In the genomic region with DNA sequence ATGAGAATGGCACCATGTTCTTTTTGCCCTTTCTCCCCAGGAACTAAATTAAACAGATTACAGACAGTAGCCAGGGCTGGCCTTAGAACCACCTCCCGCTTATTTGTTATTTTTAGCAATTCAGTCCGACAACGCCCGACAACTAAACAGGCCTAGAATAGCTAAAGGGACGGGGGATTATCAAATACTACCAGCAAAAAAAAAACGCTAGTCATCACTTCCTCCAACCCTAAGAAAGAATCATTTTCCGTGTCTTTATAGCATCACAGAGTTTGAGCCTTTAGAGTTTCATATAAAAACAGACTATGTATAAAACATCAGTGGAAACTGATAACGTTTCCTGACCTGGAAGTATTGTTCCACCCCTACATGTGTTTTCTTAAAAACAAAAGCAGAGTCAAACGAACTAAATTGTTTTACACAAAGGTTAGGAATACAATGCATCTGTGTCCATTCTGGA, we compare ENCODE assay signal across 13 cellular contexts. TPM values are rescaled to one million over a fixed set of nuclear protein-coding genes. Genes with fewer than 3 reads are reported as not detected.
A peak's percentile ranks its signal among the peaks of the same experiment; 100 is the strongest.
DNase-seq lines count a peak whose midpoint lies in the region; ATAC-seq and TF ChIP-seq lines count a peak whose summit lies in the region.
"Had no signal": no experiment of that assay in that cellular context is flagged by ENCODE, and none has a peak within 500 bp of the region (broad histone marks: within the 10 kb centered on the region; RNA-seq: fewer than 3 reads in every experiment).

No MANE protein-coding gene starts in this region.

- TF ChIP-seq CTCF in OCI-LY1 (IDR thresholded peaks at IDR 0.05; ENCODE audit: low read length) (no peak), SK-N-SH (IDR thresholded peaks at IDR 0.05) (no peak), WERI-Rb-1 (IDR thresholded peaks at IDR 0.05; ENCODE audit: low read depth, low read length) (no peak)

- H3K9me3 ChIP-seq in OCI-LY1 (ENCODE audit: low read length) = 0 out of 2 replicates have a peak, but pooled peaks cover 4% of the 10 kb centered on the region
- H3K9me3 ChIP-seq in SK-N-SH = no peaks in the 10 kb centered on the region
- H3K9me3 ChIP-seq in WERI-Rb-1 (ENCODE audit: severe bottlenecking) = no peaks in the 10 kb centered on the region
- H3K9me3 ChIP-seq: pancreas had no signal

- H3K9me2 ChIP-seq in OCI-LY1 (ENCODE audit: low read depth, low read length) = no peaks in the 10 kb centered on the region
- H3K9me2 ChIP-seq in SK-N-SH = no peaks in the 10 kb centered on the region

- peak overlapping the region; percentile 9 for H3K4me3 Mint-ChIP-seq in activated T-cell treated with anti-CD3 and anti-CD28 coated beads, Interleukin-2, amount 50 U/mL, for 4 hours
- H3K4me3 Mint-ChIP-seq: stimulated activated effector memory CD8-positive, alpha-beta T cell treated with anti-CD3 and anti-CD28 coated beads, Interleukin-12 subunit alpha, Interleukin-12 subunit beta, amount 100 ng/mL, for 72 hours had no signal

- WGBS in SK-N-SH (ENCODE audit: low lambda C conversion rate) = 87% methylated on average over 9 of the region's 9 CpGs

- H3F3A ChIP-seq in OCI-LY1 (ENCODE audit: insufficient read depth, low read length) (peaks cover 16% of the 10 kb centered on the region), SK-N-SH (replicated peaks; ENCODE audit: insufficient read depth) (peaks cover 11% of the 10 kb centered on the region)

- CTCF ChIA-PET in SK-N-SH (lab: Yijun Ruan, JAX) = interaction anchor here (0.9 to 2.1 kb wide), 4 partner anchors 10 to 84 kb away, joined by 3 to 7 read pairs (median 4); no protein-coding TSS in a partner anchor

- H3K4me2 ChIP-seq in OCI-LY1 (ENCODE audit: low read length) = peak overlapping the region; percentile 55
- H3K4me2 ChIP-seq in SK-N-SH = no peak overlapping the region

- no peak for ATAC-seq in activated T-cell treated with anti-CD3 and anti-CD28 coated beads, Interleukin-2, amount 50 U/mL, for 4 hours
- peak; percentile 15 for ATAC-seq in stimulated activated naive CD8-positive, alpha-beta T cell treated with anti-CD3 and anti-CD28 coated beads, Interleukin-15, Interleukin-2, amounts not matched to agents 100 U/mL and 50 U/mL, for 24 hours
- ATAC-seq in GM18861 (IDR thresholded peaks at IDR 0.05; ENCODE audit: unreplicated experiment) = no peak
- ATAC-seq: stimulated activated effector memory CD8-positive, alpha-beta T cell treated with anti-CD3 and anti-CD28 coated beads, Interleukin-12 subunit alpha, Interleukin-12 subunit beta, amount 100 ng/mL, for 72 hours had no signal

- H3K27me3 Mint-ChIP-seq in activated T-cell treated with anti-CD3 and anti-CD28 coated beads, Interleukin-2, amount 50 U/mL, for 4 hours (ENCODE audit: low read depth) = no peaks in the 10 kb centered on the region

- 0 out of 2 replicates have a peak, but pooled peaks cover 3% of the 10 kb centered on the region for H3K79me2 ChIP-seq in OCI-LY1 (ENCODE audit: insufficient read depth, low read length)
- peaks cover 30% of the 10 kb centered on the region; the same call in 1 of the 2 replicates for H3K79me2 ChIP-seq in SK-N-SH (ENCODE audit: insufficient read depth)

- peaks cover 4% of the 10 kb centered on the region for H3K36me3 Mint-ChIP-seq in activated T-cell treated with anti-CD3 and anti-CD28 coated beads, Interleukin-2, amount 50 U/mL, for 4 hours (ENCODE audit: insufficient read depth)
- H3K36me3 Mint-ChIP-seq: stimulated activated effector memory CD8-positive, alpha-beta T cell treated with anti-CD3 and anti-CD28 coated beads, Interleukin-12 subunit alpha, Interleukin-12 subunit beta, amount 100 ng/mL, for 72 hours had no signal

- TF ChIP-seq EP300 in SK-N-SH (IDR thresholded peaks at IDR 0.05; ENCODE audit: borderline replicate concordance in 1 of 2, low read depth in 1 of 2, low read length in 1 of 2) = no peak

- H3K27ac ChIP-seq in OCI-LY1 (ENCODE audit: low read depth, low read length, poor library complexity, severe bottlenecking) (peak overlapping the region; percentile 98), SK-N-SH (ENCODE audit: low read depth in 2 of 2, low read length in 1 of 2) (no peak overlapping the region), WERI-Rb-1 (no peak overlapping the region)
- H3K27ac ChIP-seq: pancreas had no signal

- H3K36me3 ChIP-seq in OCI-LY1 (ENCODE audit: insufficient read depth, low read length) (peaks cover 22% of the 10 kb centered on the region), SK-N-SH (replicated peaks in 1 of 2; ENCODE audit: control insufficient read depth in 1 of 2, insufficient read depth in 2 of 2, low read length in 1 of 2) (peaks cover 0 to 3% of the 10 kb centered on the region in 2 experiments), WERI-Rb-1 (no peaks in the 10 kb centered on the region)
- H3K36me3 ChIP-seq: pancreas had no signal

- no peaks in the 10 kb centered on the region for H3K9me3 Mint-ChIP-seq in activated T-cell treated with anti-CD3 and anti-CD28 coated beads, Interleukin-2, amount 50 U/mL, for 4 hours
- H3K9me3 Mint-ChIP-seq: stimulated activated effector memory CD8-positive, alpha-beta T cell treated with anti-CD3 and anti-CD28 coated beads, Interleukin-12 subunit alpha, Interleukin-12 subunit beta, amount 100 ng/mL, for 72 hours had no signal

- peaks cover 32% of the 10 kb centered on the region for H3K4me1 Mint-ChIP-seq in activated T-cell treated with anti-CD3 and anti-CD28 coated beads, Interleukin-2, amount 50 U/mL, for 4 hours (ENCODE audit: low read depth)

- H3K4me1 ChIP-seq in OCI-LY1 (ENCODE audit: insufficient read depth, low read length, severe bottlenecking) (peaks cover 47% of the 10 kb centered on the region), SK-N-SH (ENCODE audit: control insufficient read depth in 1 of 2, insufficient read depth in 2 of 2, low read depth in 1 of 2, low read length in 1 of 2) (peaks cover 0 to 2% of the 10 kb centered on the region in 2 experiments; a peak in 1 of 4 replicates)

- DNase-seq in activated T-cell treated with anti-CD3 and anti-CD28 coated beads, Interleukin-2, amount 50 U/mL, for 4 hours = no peak
- no peak for DNase-seq in activated T-cell treated with anti-CD3 and anti-CD28 coated beads for 4 hours
- peak; percentile 72 for DNase-seq in glomerular endothelial cell (ENCODE audit: extremely low read depth, low read depth, low spot score)
- no peak for DNase-seq in stimulated activated naive CD8-positive, alpha-beta T cell treated with anti-CD3 and anti-CD28 coated beads, Interleukin-15, Interleukin-2, amounts not matched to agents 100 U/mL and 50 U/mL, for 24 hours
- DNase-seq in SK-N-SH = no peak
- no peak for DNase-seq in WERI-Rb-1
- DNase-seq: DMS79, hippocampal formation, mammary epithelial cell, pancreas had no signal

- H3K4me3 ChIP-seq in OCI-LY1 (ENCODE audit: low read depth, low read length, poor library complexity, severe bottlenecking) = peak overlapping the region; percentile 45
- H3K4me3 ChIP-seq in SK-N-SH (ENCODE audit: low read depth in 2 of 2, low read length in 1 of 2) = no peak overlapping the region
- H3K4me3 ChIP-seq in WERI-Rb-1 (ENCODE audit: low read depth, low read length) = no peak overlapping the region
- H3K4me3 ChIP-seq: pancreas had no signal

- POLR2A ChIA-PET in SK-N-SH (lab: Yijun Ruan, JAX) = no interaction called here

- no peak for TF ChIP-seq RAD21 in SK-N-SH (IDR thresholded peaks at IDR 0.05; ENCODE audit: low read length)

- H3K9ac ChIP-seq in OCI-LY1 (ENCODE audit: low read length) = peak overlapping the region; percentile 60
- H3K9ac ChIP-seq in SK-N-SH = no peak overlapping the region

- no peaks in the 10 kb centered on the region for H3K27me3 ChIP-seq in OCI-LY1 (ENCODE audit: insufficient read depth, low read length)
- no peaks in the 10 kb centered on the region for H3K27me3 ChIP-seq in SK-N-SH (ENCODE audit: insufficient read depth)
- H3K27me3 ChIP-seq in WERI-Rb-1 (ENCODE audit: insufficient read depth, low read depth, severe bottlenecking) = no peaks in the 10 kb centered on the region
- H3K27me3 ChIP-seq: pancreas had no signal

- H4K20me1 ChIP-seq in OCI-LY1 (ENCODE audit: insufficient read depth, low read length) = no peaks in the 10 kb centered on the region
- H4K20me1 ChIP-seq in SK-N-SH (ENCODE audit: insufficient read depth) = no peaks in the 10 kb centered on the region

- H2AFZ ChIP-seq in OCI-LY1 (ENCODE audit: low read length) (no peak overlapping the region), SK-N-SH (ENCODE audit: low read depth) (no peak overlapping the region)

TF ChIP-seq in SK-N-SH, 30 proteins besides CTCF, POLR2A, EP300 and RAD21 (continues in another document):
- no peak for TF ChIP-seq USF2 (IDR thresholded peaks at IDR 0.05; ENCODE audit: borderline replicate concordance, low read depth, low read length)

RNA-seq across cellular contexts. Expression of gene PFDN1, which starts 35.3 kb away (rescaled TPM):
- total RNA-seq in activated T-cell treated with anti-CD3 and anti-CD28 coated beads, Interleukin-2, amount 50 U/mL, for 4 hours = 10 to 100 TPM; 54.1 to 58.8 (median 55.7) TPM
- total RNA-seq in glomerular endothelial cell = 117 and 166 TPM in 2 replicates
- polyA plus RNA-seq in SK-N-SH (2012; rRNA removed) = 55.2 and 63.6 TPM in 2 replicates
- 78.2 and 78.4 TPM in 2 replicates for polyA plus RNA-seq in SK-N-SH (2012; cell fraction: cytosol; rRNA removed)
- polyA plus RNA-seq in SK-N-SH (2012; cell fraction: nucleus; rRNA removed) = 31.6 and 34.6 TPM in 2 replicates
